Comparison of ENCODE assay signal across 1 cellular context in the genomic region with DNA sequence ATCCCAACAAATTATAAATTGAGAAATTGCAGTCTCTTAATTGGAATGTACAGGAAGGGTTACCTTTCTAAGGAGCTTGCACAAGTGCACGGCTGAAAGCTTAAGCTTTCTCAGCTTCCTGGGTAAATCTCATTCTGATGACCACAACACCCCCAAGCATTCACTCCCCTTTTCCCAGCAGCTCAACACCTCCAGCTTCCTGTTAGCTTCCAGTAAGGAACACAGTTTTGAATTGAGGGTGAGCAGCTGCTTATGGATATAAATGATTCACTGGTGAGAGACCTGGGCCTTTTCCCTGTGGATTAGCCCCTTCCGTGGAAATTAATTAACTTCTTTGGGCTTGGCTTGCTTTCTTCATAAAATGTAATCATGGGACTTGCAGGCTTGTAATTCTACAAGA.
TF ChIP-seq lines count a peak whose summit lies in the region.

No MANE protein-coding gene starts in this region.

TF ChIP-seq in IMR-90, 13 proteins besides CTCF, POLR2A, EP300 and RAD21:
- TF ChIP-seq MAZ (IDR thresholded peaks at IDR 0.05; ENCODE audit: borderline replicate concordance, low read depth, low read length) (no peak), ELK1 (IDR thresholded peaks at IDR 0.05; ENCODE audit: borderline replicate concordance, low read depth, low read length) (no peak), MXI1 (IDR thresholded peaks at IDR 0.05; ENCODE audit: borderline replicate concordance, low read depth, low read length) (no peak), FOS (IDR thresholded peaks at IDR 0.05; ENCODE audit: low read depth, low read length) (no peak), BHLHE40 (IDR thresholded peaks at IDR 0.05; ENCODE audit: low read depth, low read length) (no peak), NFE2L2 (IDR thresholded peaks at IDR 0.05; ENCODE audit: low read depth, low read length) (no peak), MAFK (IDR thresholded peaks at IDR 0.05; ENCODE audit: low read depth, low read length) (no peak), RFX5 (IDR thresholded peaks at IDR 0.05; ENCODE audit: low read depth, low read length) (no peak), CHD1 (IDR thresholded peaks at IDR 0.05; ENCODE audit: low read depth, low read length) (no peak), SMC3 (IDR thresholded peaks at IDR 0.05; ENCODE audit: low read depth, low read length) (no peak), USF2 (IDR thresholded peaks at IDR 0.05; ENCODE audit: low read depth, low read length) (no peak), CEBPB (IDR thresholded peaks at IDR 0.05; ENCODE audit: low read depth, low read length) (no peak), RCOR1 (IDR thresholded peaks at IDR 0.05; ENCODE audit: insufficient replicate concordance, low read length) (no peak)
